21 cellular contexts compared by ENCODE assay signal in the genomic region with DNA sequence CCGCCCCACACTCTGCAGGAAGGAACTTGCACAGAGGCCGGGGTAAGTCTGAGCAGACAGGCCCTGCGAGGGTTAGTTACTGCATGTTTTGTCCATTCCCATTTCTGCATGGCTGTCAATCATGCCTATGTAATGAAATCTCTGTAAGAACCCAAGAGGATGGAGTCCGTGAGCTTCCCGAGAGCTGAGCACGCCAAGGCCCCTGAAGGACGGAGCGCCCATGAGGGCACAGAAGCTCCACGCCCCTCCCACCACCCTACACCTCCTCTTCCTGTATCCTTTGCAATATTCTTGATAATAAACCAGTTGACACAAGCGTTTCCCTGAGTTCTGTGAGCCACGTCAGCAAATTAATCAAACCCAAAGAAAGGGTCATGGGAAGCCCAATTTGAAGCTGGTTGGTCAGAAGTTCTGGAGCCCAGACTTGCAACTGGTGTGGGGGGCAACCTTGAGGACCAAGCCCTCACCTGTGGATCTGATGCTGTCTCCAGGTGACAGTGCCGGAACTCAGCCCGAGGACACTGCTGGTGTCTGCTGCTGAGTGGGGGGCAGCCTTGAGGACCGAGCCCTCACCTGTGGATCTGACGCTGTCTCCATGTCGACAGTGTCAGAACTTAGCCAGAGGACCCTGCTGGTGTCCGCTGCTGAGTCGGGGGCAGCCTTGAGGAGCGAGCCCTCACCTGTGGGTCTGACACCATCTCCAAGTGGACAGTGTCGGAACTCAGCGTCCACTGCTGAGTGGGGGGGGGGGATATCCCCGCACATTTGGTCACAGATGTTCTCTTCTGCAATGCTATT.
DNase-seq lines count a peak whose midpoint lies in the region; ATAC-seq and TF ChIP-seq lines count a peak whose summit lies in the region.
"Had no signal": no experiment of that assay in that cellular context is flagged by ENCODE, and none has a peak within 500 bp of the region (broad histone marks: within the 10 kb centered on the region; RNA-seq: fewer than 3 reads in every experiment).

No MANE protein-coding gene starts in this region.

- H3K27me3 ChIP-seq in heart right ventricle: peaks cover 0 to 30% (median 9%) of the 10 kb centered on the region in 7 donors
- H3K27me3 ChIP-seq: BLaER1 had no signal

- DNase-seq in Right ventricle myocardium inferior (ENCODE audit: missing footprints): peak; percentile 25
- no peak for DNase-seq in heart right ventricle
- peak; percentile 45 for DNase-seq in islet precursor cell
- peak; percentile 38 for DNase-seq in sciatic nerve (ENCODE audit: low spot score)
- DNase-seq in ureter (ENCODE audit: low spot score): peak; percentile 55
- no peak for DNase-seq in natural killer cell treated with Interleukin-12 subunit alpha and Interleukin-12 subunit beta and Interleukin-15 and Interleukin-18, amount 100 ng/mL, for 72 hours (ENCODE audit: low spot score)
- DNase-seq in stimulated activated CD4-positive, alpha-beta T cell treated with anti-CD3 and anti-CD28 coated beads, Interleukin-12 subunit alpha, Interleukin-12 subunit beta, amount 100 ng/mL, for 4 hours: no peak
- DNase-seq: CD4-positive, CD25-positive, alpha-beta regulatory T cell; DMS153; DND-41; Kasumi-1; NCI-H1092 treated with DMSO at 0.1 percent for 48 hours; NCI-H1436 treated with DMSO at 0.1 percent for 48 hours; NCI-H1930; NCI-H2107; NCI-H524; NCI-H748 treated with DMSO at 0.1 percent for 48 hours; SK-N-SH had no signal

- no peak overlapping the region for H3K27ac Mint-ChIP-seq in natural killer cell treated with Interleukin-12 subunit alpha and Interleukin-12 subunit beta and Interleukin-15 and Interleukin-18, amount 100 ng/mL, for 72 hours
- H3K27ac Mint-ChIP-seq: CD4-positive, CD25-positive, alpha-beta regulatory T cell had no signal

- H3K9me3 Mint-ChIP-seq in natural killer cell treated with Interleukin-12 subunit alpha and Interleukin-12 subunit beta and Interleukin-15 and Interleukin-18, amount 100 ng/mL, for 72 hours: no peaks in the 10 kb centered on the region

- no peak overlapping the region for H3K4me3 Mint-ChIP-seq in natural killer cell treated with Interleukin-12 subunit alpha and Interleukin-12 subunit beta and Interleukin-15 and Interleukin-18, amount 100 ng/mL, for 72 hours
- H3K4me3 Mint-ChIP-seq: CD4-positive, CD25-positive, alpha-beta regulatory T cell had no signal

- intact Hi-C loops in Right ventricle myocardium inferior (cut with DNase I): no loop called here
- intact Hi-C loops in heart right ventricle (cut with DNase I): no loop called here
- intact Hi-C loops in sciatic nerve (cut with DNase I): no loop called here

- H3K27me3 Mint-ChIP-seq in natural killer cell treated with Interleukin-12 subunit alpha and Interleukin-12 subunit beta and Interleukin-15 and Interleukin-18, amount 100 ng/mL, for 72 hours: peaks cover 5% of the 10 kb centered on the region in 2 donors
- H3K27me3 Mint-ChIP-seq: CD4-positive, CD25-positive, alpha-beta regulatory T cell had no signal

- no peaks in the 10 kb centered on the region for H3K4me1 Mint-ChIP-seq in natural killer cell treated with Interleukin-12 subunit alpha and Interleukin-12 subunit beta and Interleukin-15 and Interleukin-18, amount 100 ng/mL, for 72 hours (ENCODE audit: low read depth in 2 of 2)
- H3K4me1 Mint-ChIP-seq: CD4-positive, CD25-positive, alpha-beta regulatory T cell had no signal

- H3K36me3 ChIP-seq in heart right ventricle: no peaks in the 10 kb centered on the region
- H3K36me3 ChIP-seq: BLaER1 had no signal

- no peak for TF ChIP-seq CTCF in heart right ventricle (IDR thresholded peaks at IDR 0.05)

- no peak overlapping the region for H3K4me3 ChIP-seq in heart right ventricle
- H3K4me3 ChIP-seq: BLaER1, K562 had no signal

- no peaks in the 10 kb centered on the region for H3K9me3 ChIP-seq in heart right ventricle
- H3K9me3 ChIP-seq: BLaER1, SK-N-SH had no signal

- H3K4me1 ChIP-seq in heart right ventricle: no peaks in the 10 kb centered on the region
- H3K4me1 ChIP-seq: BLaER1 had no signal

- WGBS in heart right ventricle, 2 donors: 85 to 86% methylated on average over 22 of the region's 22 CpGs

- H3K36me3 Mint-ChIP-seq in natural killer cell treated with Interleukin-12 subunit alpha and Interleukin-12 subunit beta and Interleukin-15 and Interleukin-18, amount 100 ng/mL, for 72 hours: no peaks in the 10 kb centered on the region
- H3K36me3 Mint-ChIP-seq: CD4-positive, CD25-positive, alpha-beta regulatory T cell had no signal

- no peak overlapping the region for H3K27ac ChIP-seq in heart right ventricle
- H3K27ac ChIP-seq: BLaER1 had no signal

- ATAC-seq in Right ventricle myocardium inferior (no peak), heart right ventricle (no peak), sciatic nerve (no peak), GM18870 (IDR thresholded peaks at IDR 0.05; ENCODE audit: unreplicated experiment) (no peak)
- no peak for ATAC-seq in natural killer cell treated with Interleukin-12 subunit alpha and Interleukin-12 subunit beta and Interleukin-15 and Interleukin-18, amount 100 ng/mL, for 72 hours
- ATAC-seq: K562 had no signal

Comparison
In these comparisons a context has a peak if more than half of its experiments do, and no peak if none do; other contexts are left out.
1. DNase-seq: peak in Right ventricle myocardium inferior (single experiment), islet precursor cell (single experiment), sciatic nerve (single experiment) and ureter (single experiment); none in heart right ventricle (0 of 2), natural killer cell treated with Interleukin-12 subunit alpha and Interleukin-12 subunit beta and Interleukin-15 and Interleukin-18, amount 100 ng/mL, for 72 hours (single experiment) and stimulated activated CD4-positive, alpha-beta T cell treated with anti-CD3 and anti-CD28 coated beads, Interleukin-12 subunit alpha, Interleukin-12 subunit beta, amount 100 ng/mL, for 4 hours (single experiment).